ENCODE assay signal across 22 cellular contexts in genomic region chrX:86370927-86371326, GRCh38.
"Had no signal": no experiment of that assay in that cellular context is flagged by ENCODE, and none has a peak within 500 bp of the region (broad histone marks: within the 10 kb centered on the region; RNA-seq: fewer than 3 reads in every experiment).

No MANE protein-coding gene starts in this region.

- H3K27ac ChIP-seq: colonic mucosa, esophagus muscularis mucosa, gastrocnemius medialis, heart right ventricle, left lung, lower lobe of right lung had no signal

- H3K27me3 ChIP-seq: colonic mucosa, esophagus muscularis mucosa, gastrocnemius medialis, heart right ventricle, left lung had no signal

- FAIRE-seq: endometrium, islet of Langerhans, keratinocyte had no signal

- H3K36me3 ChIP-seq: colonic mucosa, esophagus muscularis mucosa, gastrocnemius medialis, heart right ventricle, left lung, lower lobe of right lung had no signal

- H3K9me3 ChIP-seq: colonic mucosa, esophagus muscularis mucosa, gastrocnemius medialis, heart right ventricle, left lung, lower lobe of right lung, mucosa of descending colon had no signal

- H3K4me3 ChIP-seq: colonic mucosa, esophagus muscularis mucosa, gastrocnemius medialis, heart right ventricle, left lung, lower lobe of right lung, mucosa of descending colon had no signal

- DNase-seq: colonic mucosa; cortex of kidney; effector CD8-positive, alpha-beta T cell; effector memory CD8-positive, alpha-beta T cell; endodermal cell; foreskin melanocyte; gastrocnemius medialis; glutamatergic neuron; head of caudate nucleus; heart right ventricle; hippocampal formation; left cardiac atrium; left lung; left ventricle myocardium superior; lower lobe of right lung; mesenchymal stem cell; mucosa of descending colon; naive B cell had no signal

- ATAC-seq: effector memory CD8-positive, alpha-beta T cell; gastrocnemius medialis; heart right ventricle; left cardiac atrium; left lung; left ventricle myocardium superior; lower lobe of right lung; mucosa of descending colon had no signal

- H3K4me1 ChIP-seq: colonic mucosa, esophagus muscularis mucosa, gastrocnemius medialis, heart right ventricle, left lung, lower lobe of right lung had no signal
